In the genomic region with DNA sequence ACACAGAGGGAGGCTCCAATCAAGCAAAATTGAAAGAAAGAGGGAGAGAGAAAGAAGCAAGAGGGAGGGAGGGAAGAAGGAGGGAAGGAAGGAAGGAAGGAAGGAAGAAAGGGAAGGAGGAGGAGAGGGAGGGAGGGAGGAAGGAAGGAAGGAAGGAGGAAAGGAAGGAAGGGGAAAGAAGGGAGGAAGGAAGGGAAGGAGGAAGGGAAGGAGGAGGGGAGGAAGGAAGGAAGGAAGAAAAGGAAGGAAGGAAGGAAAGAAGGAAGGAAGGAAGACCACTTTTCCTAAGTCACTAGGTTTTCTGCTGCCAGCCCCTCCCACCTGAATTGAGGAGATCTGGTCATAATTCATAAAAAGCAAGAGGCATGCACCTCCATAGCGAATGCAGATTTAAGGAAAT, we compare ENCODE assay signal across 3 cellular contexts.
TF ChIP-seq lines count a peak whose summit lies in the region.

No MANE protein-coding gene starts in this region.

TF ChIP-seq in HepG2, 621 proteins besides CTCF, POLR2A, EP300 and RAD21:
- TF ChIP-seq PCBP2 (optimal IDR thresholded peaks at IDR 0.05; ENCODE audit: low read depth, low read length, poor library complexity, severe bottlenecking) (peak; percentile 96), HNRNPK (IDR thresholded peaks at IDR 0.05; ENCODE audit: low read depth, low read length, poor library complexity, severe bottlenecking) (peak; percentile 67)
- TF ChIP-seq, protein P1, sequence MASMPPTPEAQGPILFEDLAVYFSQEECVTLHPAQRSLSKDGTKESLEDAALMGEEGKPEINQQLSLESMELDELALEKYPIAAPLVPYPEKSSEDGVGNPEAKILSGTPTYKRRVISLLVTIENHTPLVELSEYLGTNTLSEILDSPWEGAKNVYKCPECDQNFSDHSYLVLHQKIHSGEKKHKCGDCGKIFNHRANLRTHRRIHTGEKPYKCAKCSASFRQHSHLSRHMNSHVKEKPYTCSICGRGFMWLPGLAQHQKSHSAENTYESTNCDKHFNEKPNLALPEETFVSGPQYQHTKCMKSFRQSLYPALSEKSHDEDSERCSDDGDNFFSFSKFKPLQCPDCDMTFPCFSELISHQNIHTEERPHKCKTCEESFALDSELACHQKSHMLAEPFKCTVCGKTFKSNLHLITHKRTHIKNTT (CRISPR knock-in tag; IDR thresholded peaks at IDR 0.05), result no peak

TF ChIP-seq in HEK293, 187 proteins besides CTCF, POLR2A, EP300 and RAD21 (continued from another document):
- TF ChIP-seq ZNF561 (tag by site-specific recombination; IDR thresholded peaks at IDR 0.05; ENCODE audit: borderline replicate concordance), result no peak
TF ChIP-seq in HEK293: peak in this region for 1.

TF ChIP-seq in K562, 482 proteins besides CTCF, POLR2A, EP300 and RAD21:
- TF ChIP-seq MYC (IDR thresholded peaks at IDR 0.05; ENCODE audit: low read depth, low read length), result no peak
- TF ChIP-seq MYC (CRISPR knock-in tag; IDR thresholded peaks at IDR 0.05; ENCODE audit: borderline replicate concordance, low read depth), result no peak
- peak; percentile 83 for TF ChIP-seq PCBP2 (IDR thresholded peaks at IDR 0.05; ENCODE audit: low read depth, low read length, poor library complexity, severe bottlenecking)
- no peak for TF ChIP-seq FOXP1 (CRISPR knock-in tag; IDR thresholded peaks at IDR 0.05)
- TF ChIP-seq BCL6 (CRISPR knock-in tag; IDR thresholded peaks at IDR 0.05), result no peak
- no peak for TF ChIP-seq PRPF4 (IDR thresholded peaks at IDR 0.05; ENCODE audit: insufficient read depth, low read depth, low read length, poor library complexity, severe bottlenecking)
- 0 out of 2 replicates have a peak, but pooled peaks have one; percentile 14 for TF ChIP-seq OTX1 (CRISPR knock-in tag; IDR thresholded peaks at IDR 0.05)
